2 cellular contexts compared by ENCODE assay signal in genomic region chr14:93133476-93133875, GRCh38.
TF ChIP-seq lines count a peak whose summit lies in the region.

No MANE protein-coding gene starts in this region.

TF ChIP-seq in SK-N-SH, 30 proteins besides CTCF, POLR2A, EP300 and RAD21 (continued from another document):
- TF ChIP-seq PBX3 (IDR thresholded peaks at IDR 0.05) (no peak), FOXM1 (IDR thresholded peaks at IDR 0.05; ENCODE audit: low read depth) (no peak), GABPA (IDR thresholded peaks at IDR 0.05; ENCODE audit: low read depth) (no peak), MXI1 (IDR thresholded peaks at IDR 0.05; ENCODE audit: low read depth, low read length) (no peak), JUND (IDR thresholded peaks at IDR 0.05) (no peak), TEAD4 (IDR thresholded peaks at IDR 0.05; ENCODE audit: borderline replicate concordance, insufficient read depth) (no peak), GATA2 (CRISPR knock-in tag; IDR thresholded peaks at IDR 0.05) (no peak), YY1 (IDR thresholded peaks at IDR 0.05; ENCODE audit: low read depth) (no peak), EZH2phosphoT487 (IDR thresholded peaks at IDR 0.05; ENCODE audit: borderline replicate concordance, low read depth) (no peak), FOSL2 (IDR thresholded peaks at IDR 0.05; ENCODE audit: borderline replicate concordance, low read depth) (no peak)
- TF ChIP-seq, protein P1, sequence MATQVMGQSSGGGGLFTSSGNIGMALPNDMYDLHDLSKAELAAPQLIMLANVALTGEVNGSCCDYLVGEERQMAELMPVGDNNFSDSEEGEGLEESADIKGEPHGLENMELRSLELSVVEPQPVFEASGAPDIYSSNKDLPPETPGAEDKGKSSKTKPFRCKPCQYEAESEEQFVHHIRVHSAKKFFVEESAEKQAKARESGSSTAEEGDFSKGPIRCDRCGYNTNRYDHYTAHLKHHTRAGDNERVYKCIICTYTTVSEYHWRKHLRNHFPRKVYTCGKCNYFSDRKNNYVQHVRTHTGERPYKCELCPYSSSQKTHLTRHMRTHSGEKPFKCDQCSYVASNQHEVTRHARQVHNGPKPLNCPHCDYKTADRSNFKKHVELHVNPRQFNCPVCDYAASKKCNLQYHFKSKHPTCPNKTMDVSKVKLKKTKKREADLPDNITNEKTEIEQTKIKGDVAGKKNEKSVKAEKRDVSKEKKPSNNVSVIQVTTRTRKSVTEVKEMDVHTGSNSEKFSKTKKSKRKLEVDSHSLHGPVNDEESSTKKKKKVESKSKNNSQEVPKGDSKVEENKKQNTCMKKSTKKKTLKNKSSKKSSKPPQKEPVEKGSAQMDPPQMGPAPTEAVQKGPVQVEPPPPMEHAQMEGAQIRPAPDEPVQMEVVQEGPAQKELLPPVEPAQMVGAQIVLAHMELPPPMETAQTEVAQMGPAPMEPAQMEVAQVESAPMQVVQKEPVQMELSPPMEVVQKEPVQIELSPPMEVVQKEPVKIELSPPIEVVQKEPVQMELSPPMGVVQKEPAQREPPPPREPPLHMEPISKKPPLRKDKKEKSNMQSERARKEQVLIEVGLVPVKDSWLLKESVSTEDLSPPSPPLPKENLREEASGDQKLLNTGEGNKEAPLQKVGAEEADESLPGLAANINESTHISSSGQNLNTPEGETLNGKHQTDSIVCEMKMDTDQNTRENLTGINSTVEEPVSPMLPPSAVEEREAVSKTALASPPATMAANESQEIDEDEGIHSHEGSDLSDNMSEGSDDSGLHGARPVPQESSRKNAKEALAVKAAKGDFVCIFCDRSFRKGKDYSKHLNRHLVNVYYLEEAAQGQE (IDR thresholded peaks at IDR 0.05; ENCODE audit: low read depth, low read length) = no peak

TF ChIP-seq in WTC11, 78 proteins besides CTCF, POLR2A, EP300 and RAD21 (continued from another document):
- TF ChIP-seq OVOL2 (CRISPR knock-in tag; IDR thresholded peaks at IDR 0.05; ENCODE audit: borderline replicate concordance) (no peak), E2F5 (CRISPR knock-in tag; IDR thresholded peaks at IDR 0.05) (no peak), RELA (CRISPR knock-in tag; IDR thresholded peaks at IDR 0.05; ENCODE audit: borderline replicate concordance) (no peak), NFYB (CRISPR knock-in tag; conservative IDR thresholded peaks at IDR 0.05; ENCODE audit: low read depth) (no peak), RORB (CRISPR knock-in tag; IDR thresholded peaks at IDR 0.05) (no peak), ATF3 (CRISPR knock-in tag; conservative IDR thresholded peaks at IDR 0.05) (no peak), NR1H2 (CRISPR knock-in tag; IDR thresholded peaks at IDR 0.05) (no peak), CBFB (CRISPR knock-in tag; IDR thresholded peaks at IDR 0.05; ENCODE audit: low read depth) (no peak), SOX15 (CRISPR knock-in tag; IDR thresholded peaks at IDR 0.05) (no peak)
- TF ChIP-seq, protein P2, sequence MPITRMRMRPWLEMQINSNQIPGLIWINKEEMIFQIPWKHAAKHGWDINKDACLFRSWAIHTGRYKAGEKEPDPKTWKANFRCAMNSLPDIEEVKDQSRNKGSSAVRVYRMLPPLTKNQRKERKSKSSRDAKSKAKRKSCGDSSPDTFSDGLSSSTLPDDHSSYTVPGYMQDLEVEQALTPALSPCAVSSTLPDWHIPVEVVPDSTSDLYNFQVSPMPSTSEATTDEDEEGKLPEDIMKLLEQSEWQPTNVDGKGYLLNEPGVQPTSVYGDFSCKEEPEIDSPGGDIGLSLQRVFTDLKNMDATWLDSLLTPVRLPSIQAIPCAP (CRISPR knock-in tag; IDR thresholded peaks at IDR 0.05) = no peak
- TF ChIP-seq, protein P3, sequence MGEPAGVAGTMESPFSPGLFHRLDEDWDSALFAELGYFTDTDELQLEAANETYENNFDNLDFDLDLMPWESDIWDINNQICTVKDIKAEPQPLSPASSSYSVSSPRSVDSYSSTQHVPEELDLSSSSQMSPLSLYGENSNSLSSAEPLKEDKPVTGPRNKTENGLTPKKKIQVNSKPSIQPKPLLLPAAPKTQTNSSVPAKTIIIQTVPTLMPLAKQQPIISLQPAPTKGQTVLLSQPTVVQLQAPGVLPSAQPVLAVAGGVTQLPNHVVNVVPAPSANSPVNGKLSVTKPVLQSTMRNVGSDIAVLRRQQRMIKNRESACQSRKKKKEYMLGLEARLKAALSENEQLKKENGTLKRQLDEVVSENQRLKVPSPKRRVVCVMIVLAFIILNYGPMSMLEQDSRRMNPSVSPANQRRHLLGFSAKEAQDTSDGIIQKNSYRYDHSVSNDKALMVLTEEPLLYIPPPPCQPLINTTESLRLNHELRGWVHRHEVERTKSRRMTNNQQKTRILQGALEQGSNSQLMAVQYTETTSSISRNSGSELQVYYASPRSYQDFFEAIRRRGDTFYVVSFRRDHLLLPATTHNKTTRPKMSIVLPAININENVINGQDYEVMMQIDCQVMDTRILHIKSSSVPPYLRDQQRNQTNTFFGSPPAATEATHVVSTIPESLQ (CRISPR knock-in tag; IDR thresholded peaks at IDR 0.05) = no peak
TF ChIP-seq in WTC11: peak in this region for 0.
